Comparison of ENCODE assay signal across 1 cellular context in genomic region chr11:103007521-103007920, GRCh38.
TF ChIP-seq lines count a peak whose summit lies in the region.

No MANE protein-coding gene starts in this region.

TF ChIP-seq in IMR-90, 13 proteins besides CTCF, POLR2A, EP300 and RAD21:
- no peak for TF ChIP-seq RFX5 (IDR thresholded peaks at IDR 0.05; ENCODE audit: low read depth, low read length)
- no peak for TF ChIP-seq MAFK (IDR thresholded peaks at IDR 0.05; ENCODE audit: low read depth, low read length)
- TF ChIP-seq NFE2L2 (IDR thresholded peaks at IDR 0.05; ENCODE audit: low read depth, low read length): no peak
- TF ChIP-seq MAZ (IDR thresholded peaks at IDR 0.05; ENCODE audit: borderline replicate concordance, low read depth, low read length): no peak
- TF ChIP-seq SMC3 (IDR thresholded peaks at IDR 0.05; ENCODE audit: low read depth, low read length): no peak
- TF ChIP-seq ELK1 (IDR thresholded peaks at IDR 0.05; ENCODE audit: borderline replicate concordance, low read depth, low read length): no peak
- no peak for TF ChIP-seq FOS (IDR thresholded peaks at IDR 0.05; ENCODE audit: low read depth, low read length)
- no peak for TF ChIP-seq CHD1 (IDR thresholded peaks at IDR 0.05; ENCODE audit: low read depth, low read length)
- no peak for TF ChIP-seq MXI1 (IDR thresholded peaks at IDR 0.05; ENCODE audit: borderline replicate concordance, low read depth, low read length)
